Comparison of ENCODE assay signal across 29 cellular contexts in genomic region chr21:18114735-18115134, GRCh38.
"Had no signal": no experiment of that assay in that cellular context is flagged by ENCODE, and none has a peak within 500 bp of the region (broad histone marks: within the 10 kb centered on the region; RNA-seq: fewer than 3 reads in every experiment).

No MANE protein-coding gene starts in this region.

- DNase-seq: activated B cell treated with CpG ODN at 0.5 μM for 24 hours; activated CD4-positive, alpha-beta memory T cell treated with anti-CD3 and anti-CD28 coated beads, Interleukin-2, amount 10 ng/mL, durations not matched to agents 7 days and 5 days; activated CD4-positive, alpha-beta T cell treated with anti-CD3 and anti-CD28 coated beads for 1 hour; activated CD4-positive, alpha-beta T cell treated with anti-CD3 and anti-CD28 coated beads for 48 hours; activated CD8-positive, alpha-beta memory T cell treated with anti-CD3 and anti-CD28 coated beads for 24 hours; activated CD8-positive, alpha-beta memory T cell treated with anti-CD3 and anti-CD28 coated beads, Interleukin-2, amount 10 ng/mL, durations not matched to agents 7 days and 5 days; activated CD8-positive, alpha-beta memory T cell treated with anti-CD3 and anti-CD28 coated beads, Interleukin-2, amount 50 U/mL, for 48 hours; activated effector memory CD4-positive, alpha-beta T cell treated with Interleukin-2 at 50 U/mL for 16 hours; activated naive CD4-positive, alpha-beta T cell treated with anti-CD3 and anti-CD28 coated beads, Interleukin-2, amount 10 ng/mL, durations not matched to agents 7 days and 5 days; activated naive CD8-positive, alpha-beta T cell treated with anti-CD3 and anti-CD28 coated beads, Interleukin-2, amount 50 U/mL, for 24 hours; activated T-cell treated with anti-CD3 and anti-CD28 coated beads, Interleukin-2, amount 50 U/mL, for 48 hours; brain microvascular endothelial cell; central memory CD4-positive, alpha-beta T cell; NCI-H1105; NCI-H1417 treated with DMSO at 0.1 percent for 48 hours; NCI-H187 treated with DMSO at 0.1 percent for 48 hours; NCI-H2081; NCI-H226; NCI-H446 treated with DMSO at 0.1 percent for 48 hours; NCI-H524; NK-92 treated with Interleukin-12 subunit alpha and Interleukin-12 subunit beta, amount 100 ng/mL, for 24 hours; PC-9; SIG-M5; SW 1271; T-helper 1 cell; T-helper 2 cell; T-helper 9 cell had no signal

- ATAC-seq: activated CD8-positive, alpha-beta memory T cell treated with anti-CD3 and anti-CD28 coated beads, Interleukin-2, amount 10 ng/mL, durations not matched to agents 7 days and 5 days; activated naive CD8-positive, alpha-beta T cell treated with anti-CD3 and anti-CD28 coated beads, Interleukin-2, amount 50 U/mL, for 24 hours; K562; Right ventricle myocardium inferior had no signal
